ENCODE assay signal across 8 cellular contexts in the genomic region with DNA sequence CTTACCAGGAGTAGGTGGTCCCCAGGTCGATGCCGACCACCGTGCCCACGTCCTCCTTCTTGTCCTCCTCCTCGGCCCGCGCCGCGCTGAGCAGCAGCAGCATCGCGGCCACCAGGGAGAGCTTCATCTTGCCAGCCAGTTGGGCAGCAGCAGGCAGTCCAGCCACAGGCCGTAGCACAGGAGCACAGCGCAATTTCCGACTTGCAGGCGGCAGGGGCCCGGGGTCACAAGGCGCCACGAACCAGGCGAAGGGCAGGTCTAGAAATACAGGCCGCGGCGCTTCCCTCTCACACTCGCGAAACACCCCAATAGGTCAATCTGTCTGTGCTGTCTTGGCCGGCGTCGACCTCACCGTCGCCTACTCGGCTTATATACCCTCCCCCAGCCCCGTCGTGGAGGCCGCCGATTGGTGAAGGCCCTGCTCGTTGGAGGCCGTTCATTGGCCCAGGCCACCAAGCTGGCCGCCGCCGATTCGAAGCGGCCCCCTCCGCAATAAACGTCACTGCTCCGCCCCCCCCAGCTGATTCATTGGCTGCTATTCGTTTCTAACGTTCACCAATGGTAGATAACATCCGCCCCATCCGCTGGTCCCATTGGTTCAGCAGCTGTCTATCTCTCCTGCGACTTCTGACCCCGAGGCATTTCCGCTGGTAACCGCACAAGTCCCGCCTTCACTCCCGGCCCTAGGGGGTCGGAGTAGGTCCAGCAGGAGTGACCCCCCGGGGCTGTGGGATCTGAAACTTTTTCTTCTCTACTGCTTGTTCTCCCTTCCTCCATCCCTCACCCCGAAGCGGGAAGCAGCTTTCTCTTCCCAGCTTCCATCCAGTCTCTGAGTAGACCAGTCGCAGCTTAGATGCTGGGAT. TPM values are rescaled to one million over a fixed set of nuclear protein-coding genes. Genes with fewer than 3 reads are reported as not detected.
DNase-seq lines count a peak whose midpoint lies in the region; ATAC-seq and TF ChIP-seq lines count a peak whose summit lies in the region.

A gene (minus strand): TSS at position 344 of the 863 bp plus-strand sequence. CDS start 217 bp downstream, at position 127.

- peak within 1 kb of the TSS; percentile 98 to 100 (median 99) for H3K9ac ChIP-seq in skeletal muscle tissue (ENCODE audit: low read depth in 1 of 3, low read length in 3 of 3)

- TF ChIP-seq CTCF in AG04449 (IDR thresholded peaks at IDR 0.05; ENCODE audit: insufficient read depth, low read length, missing control alignments) (peak; percentile 31), VCaP (conservative IDR thresholded peaks at IDR 0.05) (peak; percentile 37), breast epithelium (IDR thresholded peaks at IDR 0.05) (peak; percentile 14 to 36 (median 28))

- peak; percentile 90 for TF ChIP-seq POLR2A in breast epithelium (IDR thresholded peaks at IDR 0.05)

- H3K4me3 ChIP-seq in AG04449 (ENCODE audit: low read depth, low read length): peak within 1 kb of the TSS; percentile 99
- peak within 1 kb of the TSS; percentile 79 to 90 (median 86) for H3K4me3 ChIP-seq in breast epithelium
- H3K4me3 ChIP-seq in iPS-18c (ENCODE audit: insufficient read depth, low read depth, low read length): peak within 1 kb of the TSS; percentile 99
- H3K4me3 ChIP-seq in skeletal muscle tissue (ENCODE audit: low read length in 3 of 3): peak within 1 kb of the TSS; percentile 99 to 100 (median 100)

- H3K27ac ChIP-seq in VCaP: peak within 1 kb of the TSS; percentile 91
- H3K27ac ChIP-seq in breast epithelium: peak within 1 kb of the TSS; percentile 98
- H3K27ac ChIP-seq in skeletal muscle tissue (ENCODE audit: low read depth, low read length): peak within 1 kb of the TSS; percentile 97

- H3K9me3 ChIP-seq in breast epithelium (no peaks in the 10 kb centered on the region), iPS-18c (ENCODE audit: control insufficient read depth, insufficient read depth, low read length) (no peaks in the 10 kb centered on the region), skeletal muscle tissue (ENCODE audit: control insufficient read depth in 3 of 3, low read length in 3 of 3) (no peaks in the 10 kb centered on the region)

- peaks cover 8% of the 10 kb centered on the region for H3K36me3 ChIP-seq in breast epithelium
- H3K36me3 ChIP-seq in skeletal muscle tissue (ENCODE audit: control insufficient read depth in 3 of 3, insufficient read depth in 3 of 3, low read length in 3 of 3): peaks cover 20 to 39% (median 27%) of the 10 kb centered on the region in 3 donors

- DNase-seq in AG04449 (ENCODE audit: low read depth, low spot score) (peak; percentile 98), NCI-H2196 treated with DMSO at 0.1 percent for 48 hours (lab: John Stamatoyannopoulos, UW; ENCODE audit: unreplicated experiment) (peak; percentile 98), breast epithelium (ENCODE audit: low spot score in 2 of 2) (peak; percentile 100)

- ATAC-seq in GM18870 (IDR thresholded peaks at IDR 0.05; ENCODE audit: unreplicated experiment) (peak; percentile 88), HG03135 (IDR thresholded peaks at IDR 0.05; ENCODE audit: unreplicated experiment) (peak; percentile 93)

- POLR2A ChIA-PET in AG04449 (lab: Yijun Ruan, JAX): interaction anchor here (0.6 to 2.9 kb wide), 19 partner anchors 8 to 155 kb away, joined by 3 to 24 read pairs (median 3); a partner anchor contains a TSS

- intact Hi-C loops in breast epithelium (cut with DNase I; ENCODE audit: low total_unique reads): no loop called here

- CTCF ChIA-PET in AG04449 (lab: Yijun Ruan, JAX): interaction anchor here (1.0 kb wide), 1 partner anchor 10 kb away, joined by 3 read pairs; no protein-coding TSS in a partner anchor

- H3K27me3 ChIP-seq in breast epithelium (no peaks in the 10 kb centered on the region), skeletal muscle tissue (ENCODE audit: control insufficient read depth in 3 of 3, insufficient read depth in 3 of 3, low read length in 3 of 3) (no peaks in the 10 kb centered on the region)

- peaks cover 3 to 24% of the 10 kb centered on the region in 2 donors for H3K4me1 ChIP-seq in breast epithelium
- H3K4me1 ChIP-seq in skeletal muscle tissue (ENCODE audit: control insufficient read depth in 3 of 3, insufficient read depth in 3 of 3, low read length in 3 of 3): peaks cover 33 to 49% (median 46%) of the 10 kb centered on the region in 3 donors

RNA-seq across cellular contexts. Expression of the gene that starts here (rescaled TPM):
- total RNA-seq in breast epithelium: 100 to 1,000 TPM in 1 of 3 donors, 10 to 100 TPM in 2; 91.9 to 125 (median 95.1) TPM
- 48.5 TPM for total RNA-seq in skeletal muscle tissue

Comparison
In these comparisons a context has a peak if more than half of its experiments do, and no peak if none do; other contexts are left out.
1. Peak in every context shown above with its lines: DNase-seq, ATAC-seq, H3K4me3 ChIP-seq and H3K27ac ChIP-seq.